16 cellular contexts compared by ENCODE assay signal in genomic region chr18:44701227-44701626, GRCh38. TPM values are rescaled to one million over a fixed set of nuclear protein-coding genes. Genes with fewer than 3 reads are reported as not detected.
DNase-seq lines count a peak whose midpoint lies in the region; ATAC-seq and TF ChIP-seq lines count a peak whose summit lies in the region.
"Had no signal": no experiment of that assay in that cellular context is flagged by ENCODE, and none has a peak within 500 bp of the region (broad histone marks: within the 10 kb centered on the region; RNA-seq: fewer than 3 reads in every experiment).

No MANE protein-coding gene starts in this region.

- no peak overlapping the region for H3K4me3 Mint-ChIP-seq in nephron progenitor cell
- H3K4me3 Mint-ChIP-seq: activated CD4-positive, alpha-beta T cell treated with anti-CD3 and anti-CD28 coated beads, Interleukin-2, amount 10 ng/mL, durations not matched to agents 24 days and 14 days; T-helper 2 cell treated with Interferon-gamma antibody and Interleukin-4, amounts not matched to agents 5 μg/mL and 100 μg/mL, for 36 hours had no signal

- H3K27me3 ChIP-seq in right atrium auricular region (no peaks in the 10 kb centered on the region), esophagus squamous epithelium (no peaks in the 10 kb centered on the region), vagina (no peaks in the 10 kb centered on the region)

- TF ChIP-seq POLR2A in esophagus squamous epithelium (IDR thresholded peaks at IDR 0.05) (no peak), vagina (IDR thresholded peaks at IDR 0.05) (no peak)

- no peak for DNase-seq in right atrium auricular region (ENCODE audit: low spot score)
- DNase-seq in Right ventricle myocardium superior, result no peak
- no peak for DNase-seq in esophagus squamous epithelium (lab: John Stamatoyannopoulos, UW)
- DNase-seq in nephron progenitor cell, result no peak
- no peak for DNase-seq in vagina (ENCODE audit: extremely low spot score in 2 of 2)
- DNase-seq in COLO829 (ENCODE audit: low spot score), result no peak
- no peak for DNase-seq in epidermal melanocyte (ENCODE audit: insufficient read length, low spot score)
- DNase-seq in NCI-H1436 treated with DMSO at 0.1 percent for 48 hours (lab: John Stamatoyannopoulos, UW), result no peak
- DNase-seq: activated CD4-positive, alpha-beta T cell treated with anti-CD3 and anti-CD28 coated beads, Interleukin-2, amount 10 ng/mL, durations not matched to agents 24 days and 14 days; NCI-H1048; NCI-H2227 treated with DMSO at 0.1 percent for 48 hours; PC-3; stimulated activated CD4-positive, alpha-beta T cell treated with anti-CD3 and anti-CD28 coated beads, Interleukin-12 subunit alpha, Interleukin-12 subunit beta, amount 100 ng/mL, for 4 hours; trophoblast cell had no signal

- peak overlapping the region; percentile 86 for H3K27ac Mint-ChIP-seq in nephron progenitor cell
- H3K27ac Mint-ChIP-seq: activated CD4-positive, alpha-beta T cell treated with anti-CD3 and anti-CD28 coated beads, Interleukin-2, amount 10 ng/mL, durations not matched to agents 24 days and 14 days; T-helper 2 cell treated with Interferon-gamma antibody and Interleukin-4, amounts not matched to agents 5 μg/mL and 100 μg/mL, for 36 hours had no signal

- ATAC-seq in Right ventricle myocardium superior (ENCODE audit: poor library complexity), result no peak
- ATAC-seq: PC-3 had no signal

- H3K9me3 Mint-ChIP-seq in nephron progenitor cell, result no peaks in the 10 kb centered on the region
- H3K9me3 Mint-ChIP-seq: T-helper 2 cell treated with Interferon-gamma antibody and Interleukin-4, amounts not matched to agents 5 μg/mL and 100 μg/mL, for 36 hours had no signal

- no peaks in the 10 kb centered on the region for H3K36me3 ChIP-seq in right atrium auricular region
- no peaks in the 10 kb centered on the region for H3K36me3 ChIP-seq in esophagus squamous epithelium
- no peaks in the 10 kb centered on the region for H3K36me3 ChIP-seq in vagina
- H3K36me3 ChIP-seq: neutrophil had no signal

- TF ChIP-seq CTCF in right atrium auricular region (IDR thresholded peaks at IDR 0.05) (no peak), esophagus squamous epithelium (IDR thresholded peaks at IDR 0.05) (no peak), nephron progenitor cell (IDR thresholded peaks at IDR 0.05) (no peak), vagina (IDR thresholded peaks at IDR 0.05) (no peak)

- WGBS in esophagus squamous epithelium, 2 donors, result 91 to 100% methylated on average over 2 to 6 of the region's 10 CpGs

- peaks cover 55% of the 10 kb centered on the region for H3K36me3 Mint-ChIP-seq in nephron progenitor cell (ENCODE audit: low read depth)

- peaks cover 0 to 20% of the 10 kb centered on the region in 2 donors for H3K4me1 ChIP-seq in right atrium auricular region
- peaks cover 0 to 46% (median 28%) of the 10 kb centered on the region in 3 donors for H3K4me1 ChIP-seq in esophagus squamous epithelium
- peaks cover 40% of the 10 kb centered on the region for H3K4me1 ChIP-seq in vagina

- H3K9me3 ChIP-seq in right atrium auricular region (no peaks in the 10 kb centered on the region), esophagus squamous epithelium (no peaks in the 10 kb centered on the region), vagina (no peaks in the 10 kb centered on the region)
- H3K9me3 ChIP-seq: neutrophil had no signal

- H3K4me1 Mint-ChIP-seq in nephron progenitor cell, result peaks cover 48% of the 10 kb centered on the region

- no peaks in the 10 kb centered on the region for H3K27me3 Mint-ChIP-seq in nephron progenitor cell (ENCODE audit: low read depth, poor library complexity)

- H3K27ac ChIP-seq in right atrium auricular region (peak overlapping the region; percentile 36 to 56), esophagus squamous epithelium (peak overlapping the region; percentile 6 to 72 (median 64)), vagina (peak overlapping the region; percentile 64)
- H3K27ac ChIP-seq: neutrophil had no signal

- H3K4me3 ChIP-seq in right atrium auricular region (no peak overlapping the region), esophagus squamous epithelium (no peak overlapping the region), vagina (no peak overlapping the region)

- intact Hi-C loops in Right ventricle myocardium superior (cut with DNase I) (no loop called here), esophagus squamous epithelium (cut with DNase I) (no loop called here), vagina (cut with DNase I) (no loop called here)

RNA-seq across cellular contexts. Expression of gene SETBP1, which starts 20.5 kb away (rescaled TPM):
- total RNA-seq in right atrium auricular region (10 to 100 TPM in 1 of 2 donors, 1 to 10 TPM in 1; 7.8 to 13.4 TPM), Right ventricle myocardium superior (6.3 TPM), esophagus squamous epithelium (10 to 100 TPM in 1 of 4 donors, 1 to 10 TPM in 3; 2.6 to 18.5 (median 6.4) TPM), vagina (38.1 TPM)
